ENCODE assay signal across 19 cellular contexts in the genomic region with DNA sequence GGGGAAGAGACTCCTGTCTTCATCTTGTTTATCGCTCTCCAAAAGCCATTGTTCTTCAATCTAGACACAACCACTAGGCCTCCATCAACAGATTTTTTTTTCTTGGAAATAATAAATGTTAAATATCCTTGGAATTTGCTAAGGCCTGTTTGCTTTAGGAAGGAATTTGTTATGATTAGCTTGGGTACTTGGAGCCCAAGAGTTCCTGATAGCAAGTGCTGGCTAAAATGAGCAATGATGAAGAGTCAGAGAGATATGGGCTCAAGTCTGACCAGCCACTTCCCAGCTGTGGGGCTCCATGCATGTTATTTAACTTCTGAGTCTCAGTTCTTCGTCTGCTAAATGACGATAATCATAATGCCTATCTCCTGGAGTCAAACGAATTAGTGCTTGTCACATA.
"Had no signal": no experiment of that assay in that cellular context is flagged by ENCODE, and none has a peak within 500 bp of the region (broad histone marks: within the 10 kb centered on the region; RNA-seq: fewer than 3 reads in every experiment).

No MANE protein-coding gene starts in this region.

- H3K4me3 ChIP-seq: hepatocyte, lung, right atrium auricular region, suprapubic skin, vagina had no signal

- H3K27me3 ChIP-seq: hepatocyte, right atrium auricular region, suprapubic skin, vagina had no signal

- H3K4me1 ChIP-seq: right atrium auricular region, suprapubic skin, vagina had no signal

- DNase-seq: activated CD4-positive, alpha-beta T cell treated with anti-CD3 and anti-CD28 coated beads for 36 hours; activated CD4-positive, alpha-beta T cell treated with anti-CD3 and anti-CD28 coated beads, Interleukin-2, amount 50 U/mL, for 48 hours; activated naive CD4-positive, alpha-beta T cell; activated naive CD8-positive, alpha-beta T cell treated with anti-CD3 and anti-CD28 coated beads, Interleukin-2, amount 10 ng/mL, durations not matched to agents 7 days and 5 days; activated T-cell treated with anti-CD3 and anti-CD28 coated beads for 4 hours; effector CD8-positive, alpha-beta T cell; left colon; midbrain; occipital lobe; stimulated activated naive CD8-positive, alpha-beta T cell treated with anti-CD3 and anti-CD28 coated beads, Interleukin-15, amount 100 ng/mL, for 72 hours; trophoblast cell had no signal

- H2AFZ ChIP-seq: hepatocyte had no signal

- H3K9me3 Mint-ChIP-seq: activated T-helper 17 cell treated with anti-CD3 and anti-CD28 coated beads, Interleukin-2, amount 50 U/mL, for 72 hours had no signal

- H3K4me1 Mint-ChIP-seq: activated CD4-positive, alpha-beta T cell treated with anti-CD3 and anti-CD28 coated beads for 36 hours; activated naive CD8-positive, alpha-beta T cell treated with anti-CD3 and anti-CD28 coated beads, Interleukin-2, amount 10 ng/mL, durations not matched to agents 7 days and 5 days; activated T-helper 17 cell treated with anti-CD3 and anti-CD28 coated beads, Interleukin-2, amount 50 U/mL, for 72 hours; stimulated activated naive CD8-positive, alpha-beta T cell treated with anti-CD3 and anti-CD28 coated beads, Interleukin-15, amount 100 ng/mL, for 72 hours had no signal

- ATAC-seq: activated CD4-positive, alpha-beta T cell treated with anti-CD3 and anti-CD28 coated beads for 36 hours; activated T-helper 17 cell treated with anti-CD3 and anti-CD28 coated beads, Interleukin-2, amount 50 U/mL, for 72 hours; esophagus mucosa; left colon; stimulated activated naive CD8-positive, alpha-beta T cell treated with anti-CD3 and anti-CD28 coated beads, Interleukin-15, amount 100 ng/mL, for 72 hours had no signal

- H3K27ac Mint-ChIP-seq: activated CD4-positive, alpha-beta T cell treated with anti-CD3 and anti-CD28 coated beads for 36 hours; activated naive CD8-positive, alpha-beta T cell treated with anti-CD3 and anti-CD28 coated beads, Interleukin-2, amount 10 ng/mL, durations not matched to agents 7 days and 5 days; activated T-helper 17 cell treated with anti-CD3 and anti-CD28 coated beads, Interleukin-2, amount 50 U/mL, for 72 hours; progenitor cell of endocrine pancreas; stimulated activated naive CD8-positive, alpha-beta T cell treated with anti-CD3 and anti-CD28 coated beads, Interleukin-15, amount 100 ng/mL, for 72 hours had no signal

- H3K36me3 ChIP-seq: right atrium auricular region, suprapubic skin, vagina had no signal

- H3K4me2 ChIP-seq: hepatocyte had no signal

- H3K4me3 Mint-ChIP-seq: activated CD4-positive, alpha-beta T cell treated with anti-CD3 and anti-CD28 coated beads for 36 hours; activated naive CD8-positive, alpha-beta T cell treated with anti-CD3 and anti-CD28 coated beads, Interleukin-2, amount 10 ng/mL, durations not matched to agents 7 days and 5 days; activated T-helper 17 cell treated with anti-CD3 and anti-CD28 coated beads, Interleukin-2, amount 50 U/mL, for 72 hours; stimulated activated naive CD8-positive, alpha-beta T cell treated with anti-CD3 and anti-CD28 coated beads, Interleukin-15, amount 100 ng/mL, for 72 hours had no signal

- H3K27ac ChIP-seq: hepatocyte, right atrium auricular region, suprapubic skin, vagina had no signal

- H3K27me3 Mint-ChIP-seq: activated CD4-positive, alpha-beta T cell treated with anti-CD3 and anti-CD28 coated beads for 36 hours; activated naive CD8-positive, alpha-beta T cell treated with anti-CD3 and anti-CD28 coated beads, Interleukin-2, amount 10 ng/mL, durations not matched to agents 7 days and 5 days; activated T-helper 17 cell treated with anti-CD3 and anti-CD28 coated beads, Interleukin-2, amount 50 U/mL, for 72 hours; progenitor cell of endocrine pancreas; stimulated activated naive CD8-positive, alpha-beta T cell treated with anti-CD3 and anti-CD28 coated beads, Interleukin-15, amount 100 ng/mL, for 72 hours had no signal

- H3K36me3 Mint-ChIP-seq: activated naive CD8-positive, alpha-beta T cell treated with anti-CD3 and anti-CD28 coated beads, Interleukin-2, amount 10 ng/mL, durations not matched to agents 7 days and 5 days had no signal

- H3K9me3 ChIP-seq: right atrium auricular region, suprapubic skin, vagina had no signal
